15 cellular contexts compared by ENCODE assay signal in the genomic region with DNA sequence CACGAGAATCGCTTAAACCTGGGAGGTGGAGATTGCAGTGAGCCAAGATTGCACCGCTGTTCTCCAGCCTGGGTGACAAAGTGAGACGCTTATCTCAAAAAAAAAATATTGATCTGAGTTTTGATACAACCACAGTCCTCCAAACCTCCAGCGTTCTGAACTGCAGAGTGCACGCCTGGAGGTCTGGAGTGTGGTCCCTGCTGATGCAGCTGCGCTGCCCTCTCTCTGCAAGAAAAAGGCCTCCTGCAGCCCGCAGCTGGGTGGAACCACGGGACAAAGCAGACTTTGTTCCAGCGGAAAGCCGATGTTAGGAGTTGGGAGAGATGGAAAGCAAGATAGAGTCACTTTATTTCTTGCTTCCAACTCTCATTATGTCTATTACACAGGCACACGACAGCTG.
A peak's percentile ranks its signal among the peaks of the same experiment; 100 is the strongest.
DNase-seq lines count a peak whose midpoint lies in the region; ATAC-seq and TF ChIP-seq lines count a peak whose summit lies in the region.
"Had no signal": no experiment of that assay in that cellular context is flagged by ENCODE, and none has a peak within 500 bp of the region (broad histone marks: within the 10 kb centered on the region; RNA-seq: fewer than 3 reads in every experiment).

No MANE protein-coding gene starts in this region.

- CTCF ChIA-PET in SK-N-SH (lab: Yijun Ruan, JAX), result interaction anchor here (0.8 to 5.8 kb wide), 12 partner anchors 10 to 405 kb away, joined by 3 to 26 read pairs (median 3); no protein-coding TSS in a partner anchor

- ATAC-seq in GM21381 (IDR thresholded peaks at IDR 0.05; ENCODE audit: unreplicated experiment) (no peak), GM18505 (IDR thresholded peaks at IDR 0.05; ENCODE audit: unreplicated experiment) (no peak)

- H3F3A ChIP-seq in SK-N-SH (replicated peaks; ENCODE audit: insufficient read depth), result no peaks in the 10 kb centered on the region

- H3K27me3 ChIP-seq in SK-N-SH (ENCODE audit: insufficient read depth) (no peaks in the 10 kb centered on the region), hepatocyte (no peaks in the 10 kb centered on the region), prostate gland (replicated peaks; ENCODE audit: insufficient read depth) (no peaks in the 10 kb centered on the region), Karpas-422 (ENCODE audit: low read length) (no peaks in the 10 kb centered on the region)

- peaks cover 0 to 11% of the 10 kb centered on the region in 2 experiments; a peak in 1 of 4 replicates for H3K4me1 ChIP-seq in SK-N-SH (ENCODE audit: control insufficient read depth in 1 of 2, insufficient read depth in 2 of 2, low read depth in 1 of 2, low read length in 1 of 2)
- peaks cover 8% of the 10 kb centered on the region for H3K4me1 ChIP-seq in hepatocyte (ENCODE audit: insufficient read depth)
- no peaks in the 10 kb centered on the region for H3K4me1 ChIP-seq in prostate gland (replicated peaks)
- H3K4me1 ChIP-seq in Karpas-422 (ENCODE audit: low read length), result no peaks in the 10 kb centered on the region

- H3K4me2 ChIP-seq in SK-N-SH, result no peak overlapping the region
- H3K4me2 ChIP-seq in hepatocyte, result no peak overlapping the region
- H3K4me2 ChIP-seq in Karpas-422 (ENCODE audit: low read depth, low read length, poor library complexity, severe bottlenecking), result no peak overlapping the region

- H3K9me2 ChIP-seq in SK-N-SH (no peaks in the 10 kb centered on the region), hepatocyte (replicated peaks; ENCODE audit: insufficient read depth) (no peaks in the 10 kb centered on the region), Karpas-422 (replicated peaks; ENCODE audit: insufficient read depth, low read length) (no peaks in the 10 kb centered on the region)

- peak in 1 of 2 experiments; percentile 39; a peak in 1 of 4 replicates for TF ChIP-seq EP300 in SK-N-SH (IDR thresholded peaks at IDR 0.05; ENCODE audit: borderline replicate concordance in 1 of 2, low read depth in 1 of 2, low read length in 1 of 2)

- POLR2A ChIA-PET in SK-N-SH (lab: Yijun Ruan, JAX), result interaction anchor here (0.8 to 1.0 kb wide), 2 partner anchors 9 to 16 kb away, joined by 4 read pairs; no protein-coding TSS in a partner anchor

- H4K20me1 ChIP-seq in SK-N-SH (ENCODE audit: insufficient read depth) (no peaks in the 10 kb centered on the region), hepatocyte (ENCODE audit: insufficient read depth, poor library complexity, severe bottlenecking) (no peaks in the 10 kb centered on the region), Karpas-422 (ENCODE audit: insufficient read depth, low read depth, low read length) (peaks cover 8% of the 10 kb centered on the region; the same call in 1 of the 2 replicates)

- H3K4me3 ChIP-seq in SK-N-SH (ENCODE audit: low read depth in 2 of 2, low read length in 1 of 2) (no peak overlapping the region), hepatocyte (no peak overlapping the region), prostate gland (no peak overlapping the region), Karpas-422 (ENCODE audit: low read length) (no peak overlapping the region)

- peak; percentile 71 for TF ChIP-seq RAD21 in SK-N-SH (IDR thresholded peaks at IDR 0.05; ENCODE audit: low read length)

- intact Hi-C loops in prostate gland (cut with DNase I), result no loop called here

- no peaks in the 10 kb centered on the region for H3K9me3 ChIP-seq in SK-N-SH
- no peaks in the 10 kb centered on the region for H3K9me3 ChIP-seq in hepatocyte (ENCODE audit: low read depth)
- no peaks in the 10 kb centered on the region for H3K9me3 ChIP-seq in prostate gland
- H3K9me3 ChIP-seq in Karpas-422 (ENCODE audit: low read length), result no peaks in the 10 kb centered on the region

- H3K79me2 ChIP-seq in SK-N-SH (ENCODE audit: insufficient read depth) (no peaks in the 10 kb centered on the region), hepatocyte (peaks cover 5% of the 10 kb centered on the region), Karpas-422 (ENCODE audit: low read length) (no peaks in the 10 kb centered on the region)

- H2AFZ ChIP-seq in SK-N-SH (ENCODE audit: low read depth), result no peak overlapping the region
- H2AFZ ChIP-seq in hepatocyte, result no peak overlapping the region
- H2AFZ ChIP-seq in Karpas-422 (ENCODE audit: low read length), result no peak overlapping the region

- H3K9ac ChIP-seq in SK-N-SH (no peak overlapping the region), Karpas-422 (ENCODE audit: low read length) (no peak overlapping the region)

- no peaks in the 10 kb centered on the region for H3K36me3 ChIP-seq in SK-N-SH (replicated peaks in 1 of 2; ENCODE audit: control insufficient read depth in 1 of 2, insufficient read depth in 2 of 2, low read length in 1 of 2)
- no peaks in the 10 kb centered on the region for H3K36me3 ChIP-seq in hepatocyte (replicated peaks; ENCODE audit: insufficient read depth, low read depth)
- no peaks in the 10 kb centered on the region for H3K36me3 ChIP-seq in prostate gland
- no peaks in the 10 kb centered on the region for H3K36me3 ChIP-seq in Karpas-422 (ENCODE audit: insufficient read depth, low read length)

- DNase-seq in HuH-7 (ENCODE audit: low spot score) (peak; percentile 11), SK-N-SH (peak; percentile 78), hepatocyte (ENCODE audit: low spot score) (peak; percentile 31), prostate gland (ENCODE audit: low spot score) (peak; percentile 29), DMS153 treated with DMSO at 0.1 percent for 48 hours (lab: John Stamatoyannopoulos, UW; ENCODE audit: unreplicated experiment) (no peak), Karpas-422 (no peak)
- DNase-seq: activated B cell treated with CpG ODN at 0.5 μM for 24 hours; activated gamma-delta T cell treated with Interleukin-2 at 50 U/mL for 16 hours; EL; IMR-90; mesenchymal stem cell; NK-92 treated with Interleukin-12 subunit alpha and Interleukin-12 subunit beta, amount 100 ng/mL, for 24 hours; stimulated activated CD4-positive, alpha-beta T cell treated with anti-CD3 and anti-CD28 coated beads, Interleukin-1b, Interleukin-23, amount 100 ng/mL, for 48 hours had no signal

- 44% methylated on average over 12 of the region's 12 CpGs for whole genome bisulfite sequencing in SK-N-SH (ENCODE audit: low lambda C conversion rate)
- 51% methylated on average over 12 of the region's 12 CpGs for WGBS in hepatocyte (ENCODE audit: low lambda C conversion rate, missing lambda C conversion rate)
- WGBS in prostate gland, result 36% methylated on average over 12 of the region's 12 CpGs

- peak; percentile 23; the same call in 1 of the 2 replicates for TF ChIP-seq CTCF in SK-N-SH (IDR thresholded peaks at IDR 0.05)
- peak; percentile 45 for TF ChIP-seq CTCF in hepatocyte (IDR thresholded peaks at IDR 0.05; ENCODE audit: poor library complexity)
- TF ChIP-seq CTCF in prostate gland (IDR thresholded peaks at IDR 0.05), result peak in 1 of 4 experiments; percentile 23

- H3K27ac ChIP-seq in SK-N-SH (ENCODE audit: low read depth in 2 of 2, low read length in 1 of 2) (peak overlapping the region in 1 of 2 experiments; percentile 30; a peak in 1 of 4 replicates), hepatocyte (no peak overlapping the region), prostate gland (no peak overlapping the region), Karpas-422 (ENCODE audit: low read length) (no peak overlapping the region)

- TF ChIP-seq POLR2A in prostate gland (IDR thresholded peaks at IDR 0.05) (no peak), GM18505 (IDR thresholded peaks at IDR 0.05; ENCODE audit: borderline replicate concordance, extremely low read depth, insufficient read depth, insufficient read length) (no peak)

TF ChIP-seq in SK-N-SH, 30 proteins besides CTCF, POLR2A, EP300 and RAD21 (continues in another document):
- TF ChIP-seq PBX3 (IDR thresholded peaks at IDR 0.05) (no peak), FOXJ3 (CRISPR knock-in tag; IDR thresholded peaks at IDR 0.05) (no peak), RCOR1 (IDR thresholded peaks at IDR 0.05; ENCODE audit: low read length) (0 out of 2 replicates have a peak, but pooled peaks have one; percentile 44), TEAD4 (IDR thresholded peaks at IDR 0.05; ENCODE audit: borderline replicate concordance, insufficient read depth) (no peak), GATA2 (CRISPR knock-in tag; IDR thresholded peaks at IDR 0.05) (peak; percentile 70), MXI1 (IDR thresholded peaks at IDR 0.05; ENCODE audit: low read depth, low read length) (peak; percentile 45; the same call in 1 of the 2 replicates), CHD2 (IDR thresholded peaks at IDR 0.05; ENCODE audit: low read length, partially characterized antibody) (peak; percentile 14), SMC3 (IDR thresholded peaks at IDR 0.05; ENCODE audit: low read depth, low read length) (peak; percentile 35; the same call in 1 of the 2 replicates), FOXM1 (IDR thresholded peaks at IDR 0.05; ENCODE audit: low read depth) (no peak)
- TF ChIP-seq, protein P1, sequence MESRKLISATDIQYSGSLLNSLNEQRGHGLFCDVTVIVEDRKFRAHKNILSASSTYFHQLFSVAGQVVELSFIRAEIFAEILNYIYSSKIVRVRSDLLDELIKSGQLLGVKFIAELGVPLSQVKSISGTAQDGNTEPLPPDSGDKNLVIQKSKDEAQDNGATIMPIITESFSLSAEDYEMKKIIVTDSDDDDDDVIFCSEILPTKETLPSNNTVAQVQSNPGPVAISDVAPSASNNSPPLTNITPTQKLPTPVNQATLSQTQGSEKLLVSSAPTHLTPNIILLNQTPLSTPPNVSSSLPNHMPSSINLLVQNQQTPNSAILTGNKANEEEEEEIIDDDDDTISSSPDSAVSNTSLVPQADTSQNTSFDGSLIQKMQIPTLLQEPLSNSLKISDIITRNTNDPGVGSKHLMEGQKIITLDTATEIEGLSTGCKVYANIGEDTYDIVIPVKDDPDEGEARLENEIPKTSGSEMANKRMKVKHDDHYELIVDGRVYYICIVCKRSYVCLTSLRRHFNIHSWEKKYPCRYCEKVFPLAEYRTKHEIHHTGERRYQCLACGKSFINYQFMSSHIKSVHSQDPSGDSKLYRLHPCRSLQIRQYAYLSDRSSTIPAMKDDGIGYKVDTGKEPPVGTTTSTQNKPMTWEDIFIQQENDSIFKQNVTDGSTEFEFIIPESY (IDR thresholded peaks at IDR 0.05; ENCODE audit: borderline replicate concordance, low read depth), result no peak

Comparison
In these comparisons a context has a peak if more than half of its experiments do, and no peak if none do; other contexts are left out.
1. DNase-seq: peak in HuH-7 (single experiment), SK-N-SH (single experiment), hepatocyte (single experiment) and prostate gland (single experiment); none in DMS153 treated with DMSO at 0.1 percent for 48 hours (single experiment) and Karpas-422 (single experiment).